ENCODE assay signal across 8 cellular contexts in the genomic region with DNA sequence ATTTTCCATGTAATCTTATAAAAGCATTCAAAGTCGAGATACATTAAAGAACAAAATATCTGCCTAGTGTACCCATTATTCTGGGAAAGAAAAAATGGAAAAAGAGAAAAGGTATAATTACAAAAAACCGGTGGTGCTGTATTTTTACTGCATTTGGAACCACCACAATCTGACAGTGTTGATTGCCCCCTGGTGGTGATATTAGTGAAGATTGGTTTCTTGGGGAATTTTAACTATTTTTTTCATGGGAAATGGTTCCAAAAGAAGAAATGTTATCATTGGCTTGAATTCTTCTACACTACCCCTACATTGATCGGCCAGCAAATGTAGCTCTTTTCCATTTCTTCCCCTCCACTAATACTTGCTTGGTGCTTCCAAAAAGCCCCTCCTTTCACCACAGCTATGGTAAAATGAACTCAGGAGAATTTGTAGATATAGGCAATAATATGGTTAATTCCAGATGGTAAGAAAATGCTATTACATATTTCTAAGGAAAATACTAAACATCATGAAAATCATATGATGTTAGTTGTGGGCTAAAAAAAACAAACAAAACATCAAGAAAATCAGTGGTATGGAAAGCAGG. TPM values are rescaled to one million over a fixed set of nuclear protein-coding genes. Genes with fewer than 3 reads are reported as not detected.
DNase-seq lines count a peak whose midpoint lies in the region; ATAC-seq and TF ChIP-seq lines count a peak whose summit lies in the region.

No MANE protein-coding gene starts in this region.

- ATAC-seq in HG02885 (IDR thresholded peaks at IDR 0.05; ENCODE audit: poor library complexity, unreplicated experiment) (no peak), GM21717 (IDR thresholded peaks at IDR 0.05; ENCODE audit: unreplicated experiment) (no peak)

- H3K4me3 Mint-ChIP-seq in HFFc6, result no peak overlapping the region

- no peaks in the 10 kb centered on the region for H3K9me3 Mint-ChIP-seq in HFFc6

- TF ChIP-seq CTCF in HFFc6 (IDR thresholded peaks at IDR 0.05), result peak; percentile 97

- no peaks in the 10 kb centered on the region for H3K4me1 Mint-ChIP-seq in HFFc6 (ENCODE audit: low read depth)

- H3K9ac ChIP-seq in SK-N-MC (ENCODE audit: insufficient read length), result peak overlapping the region; percentile 17

- H3K27me3 Mint-ChIP-seq in HFFc6 (ENCODE audit: insufficient read depth), result peaks cover 2% of the 10 kb centered on the region

- no peaks in the 10 kb centered on the region for H3K9me3 ChIP-seq in SK-N-MC (ENCODE audit: low read depth, low read length)

- H3K36me3 Mint-ChIP-seq in HFFc6 (ENCODE audit: low read depth), result no peaks in the 10 kb centered on the region

- no peak overlapping the region for H3K4me3 ChIP-seq in SK-N-MC

- no peak overlapping the region for H3K27ac Mint-ChIP-seq in HFFc6

- DNase-seq in NCI-H2029 treated with DMSO at 0.1 percent for 48 hours (lab: John Stamatoyannopoulos, UW), result peak; percentile 19
- DNase-seq in NCI-H2029 (lab: John Stamatoyannopoulos, UW), result no peak
- DNase-seq in HFFc6, result peak; percentile 46
- peak; percentile 14 for DNase-seq in SK-N-MC (ENCODE audit: low read depth, low spot score)
- peak; percentile 65 for DNase-seq in fibroblast of peridontal ligament (ENCODE audit: extremely low read depth)
- DNase-seq in renal cortical epithelial cell (ENCODE audit: low read depth), result peak; percentile 45

- H3K27ac ChIP-seq in SK-N-MC, result no peak overlapping the region

- H3K36me3 ChIP-seq in SK-N-MC (ENCODE audit: insufficient read depth, low read length), result no peaks in the 10 kb centered on the region

RNA-seq across cellular contexts. Expression of gene COX18, which starts 50.0 kb away (rescaled TPM):
- 10 to 100 TPM; 13.3 to 17.5 (median 14.8) TPM for total RNA-seq in HFFc6 (2021; fragmentation: NEBNext Ultra II Directional; extraction: Animal tissue kit (Norgen Biotek cat#: 25700))
- 22.7 and 23.8 TPM in 2 replicates for total RNA-seq in renal cortical epithelial cell
